8 cellular contexts compared by ENCODE assay signal in genomic region chr19:39532233-39533002, GRCh38. TPM values are rescaled to one million over a fixed set of nuclear protein-coding genes. Genes with fewer than 3 reads are reported as not detected.
DNase-seq lines count a peak whose midpoint lies in the region; ATAC-seq, FAIRE-seq and TF ChIP-seq lines count a peak whose summit lies in the region.

Gene EID2B (minus strand): TSS chr19:39532852. CDS start chr19:39532802, 50 bp downstream.

- no peaks in the 10 kb centered on the region for H3K27me3 ChIP-seq in SU-DHL-6 (ENCODE audit: low read length)
- no peaks in the 10 kb centered on the region for H3K27me3 ChIP-seq in adipocyte (replicated peaks; ENCODE audit: control insufficient read depth, insufficient read depth, low read length)
- H3K27me3 ChIP-seq in heart right ventricle: no peaks in the 10 kb centered on the region
- H3K27me3 ChIP-seq in upper lobe of left lung: no peaks in the 10 kb centered on the region

- peaks cover 6% of the 10 kb centered on the region; the same call in 1 of the 2 replicates for H3F3A ChIP-seq in SU-DHL-6 (ENCODE audit: insufficient read depth)

- peak within 1 kb of the TSS; percentile 65 for H2AFZ ChIP-seq in SU-DHL-6 (ENCODE audit: low read depth, low read length, severe bottlenecking)

- no peaks in the 10 kb centered on the region for H3K9me3 ChIP-seq in SU-DHL-6 (ENCODE audit: insufficient read depth, low read length)
- no peaks in the 10 kb centered on the region for H3K9me3 ChIP-seq in adipocyte (ENCODE audit: control insufficient read depth, low read length)
- H3K9me3 ChIP-seq in heart right ventricle: no peaks in the 10 kb centered on the region
- no peaks in the 10 kb centered on the region for H3K9me3 ChIP-seq in upper lobe of left lung

- no peaks in the 10 kb centered on the region; the same call in 1 of the 2 replicates for H3K36me3 ChIP-seq in SU-DHL-6 (ENCODE audit: low read length)
- no peaks in the 10 kb centered on the region for H3K36me3 ChIP-seq in adipocyte (ENCODE audit: control insufficient read depth, insufficient read depth, low read length, severe bottlenecking)
- H3K36me3 ChIP-seq in heart right ventricle: peaks cover 0 to 5% (median 0%) of the 10 kb centered on the region in 9 donors
- no peaks in the 10 kb centered on the region for H3K36me3 ChIP-seq in upper lobe of left lung

- peak within 1 kb of the TSS; percentile 22 for H3K27ac ChIP-seq in SU-DHL-6 (ENCODE audit: low read depth, low read length)
- peak within 1 kb of the TSS; percentile 42 to 93 (median 86) for H3K27ac ChIP-seq in heart right ventricle
- H3K27ac ChIP-seq in upper lobe of left lung: peak within 1 kb of the TSS; percentile 75 to 89 (median 86)

- peaks cover 17% of the 10 kb centered on the region for H3K79me2 ChIP-seq in SU-DHL-6 (ENCODE audit: insufficient read depth, low read length)

- H4K20me1 ChIP-seq in SU-DHL-6 (ENCODE audit: low read depth, low read length): no peaks in the 10 kb centered on the region

- H3K4me2 ChIP-seq in SU-DHL-6 (ENCODE audit: low read depth, low read length, poor library complexity, severe bottlenecking): peak within 1 kb of the TSS; percentile 94

- TF ChIP-seq EP300 in upper lobe of left lung (IDR thresholded peaks at IDR 0.05): no peak

- peak within 1 kb of the TSS; percentile 92 for H3K9ac ChIP-seq in SU-DHL-6 (ENCODE audit: low read length)
- peak within 1 kb of the TSS; percentile 94 for H3K9ac ChIP-seq in adipocyte (ENCODE audit: low read length)

- WGBS in heart right ventricle, 2 donors: 0% methylated on average over 65 of the region's 65 CpGs
- WGBS in upper lobe of left lung, 2 donors: 0 to 1% methylated on average over 33 to 49 of the region's 65 CpGs

- intact Hi-C loops in heart right ventricle (cut with DNase I) (loop anchor here (1.0 to 10.0 kb wide), 13 partner anchors 48 to 408 kb away; partner anchors contain the start of genes PAK4 (in 2 of the 10), SUPT5H (in 2 of the 10), TIMM50 (in 2 of the 10) and DYRK1B (in 1 of the 10)), posterior cingulate gyrus (cut with DNase I) (loop anchor here (1.0 to 5.0 kb wide), 3 partner anchors 52 to 135 kb away; partner anchors contain the start of gene TIMM50)

- DNase-seq in GM12891 (ENCODE audit: insufficient read length, low spot score) (peak; percentile 84), NCI-H1417 (lab: John Stamatoyannopoulos, UW) (peak; percentile 91 to 99 (median 97)), adipocyte (ENCODE audit: low read depth) (peak; percentile 99), heart right ventricle (peak; percentile 94 to 97), posterior cingulate gyrus (peak; percentile 84 to 99 (median 92)), upper lobe of left lung (peak; percentile 92 to 97)

- H3K4me1 ChIP-seq in adipocyte (ENCODE audit: control insufficient read depth, insufficient read depth, low read length) (peaks cover 7% of the 10 kb centered on the region), heart right ventricle (peaks cover 2 to 27% (median 20%) of the 10 kb centered on the region in 9 donors), upper lobe of left lung (peaks cover 10 to 19% (median 17%) of the 10 kb centered on the region in 4 donors)

- TF ChIP-seq POLR2A in GM12891 (IDR thresholded peaks at IDR 0.05; ENCODE audit: low read depth, low read length) (peak; percentile 68), upper lobe of left lung (IDR thresholded peaks at IDR 0.05) (peak in 2 of 4 donors; percentile 47 to 76)

- no peaks in the 10 kb centered on the region for H3K9me2 ChIP-seq in SU-DHL-6 (replicated peaks; ENCODE audit: insufficient read depth, low read length)

- FAIRE-seq in GM12891 (lab: Jason Lieb, UNC): peak; percentile 99

- ATAC-seq in HG02798 (IDR thresholded peaks at IDR 0.05; ENCODE audit: poor library complexity, unreplicated experiment) (peak; percentile 96), heart right ventricle (peak; percentile 97 to 99 (median 99)), upper lobe of left lung (ENCODE audit: low FRiP score in 2 of 2) (peak; percentile 97 to 99)

- H3K4me3 ChIP-seq in SU-DHL-6 (ENCODE audit: insufficient read depth, low read length, poor library complexity, severe bottlenecking) (peak within 1 kb of the TSS; percentile 71), adipocyte (ENCODE audit: low read length) (peak within 1 kb of the TSS; percentile 96), heart right ventricle (peak within 1 kb of the TSS; percentile 73 to 96 (median 88)), upper lobe of left lung (peak within 1 kb of the TSS; percentile 82 to 99 (median 86))

- TF ChIP-seq CTCF in SU-DHL-6 (IDR thresholded peaks at IDR 0.05; ENCODE audit: insufficient read depth, low read length, poor library complexity, severe bottlenecking) (peak; percentile 83), heart right ventricle (IDR thresholded peaks at IDR 0.05) (peak; percentile 96 to 99 (median 98)), upper lobe of left lung (IDR thresholded peaks at IDR 0.05) (peak; percentile 98 to 100 (median 98))

TF ChIP-seq in GM12891, 5 proteins besides CTCF, POLR2A, EP300 and RAD21:
- TF ChIP-seq SPI1 (IDR thresholded peaks at IDR 0.05; ENCODE audit: low read depth, low read length) (no peak), POLR2AphosphoS5 (IDR thresholded peaks at IDR 0.05; ENCODE audit: low read depth, low read length) (0 out of 2 replicates have a peak, but pooled peaks have one; percentile 56), TAF1 (IDR thresholded peaks at IDR 0.05; ENCODE audit: low read depth, low read length) (no peak), PAX5 (IDR thresholded peaks at IDR 0.05; ENCODE audit: insufficient read depth, low read length, severe bottlenecking) (no peak), POU2F2 (IDR thresholded peaks at IDR 0.05; ENCODE audit: low read depth, low read length) (peak; percentile 35; the same call in 1 of the 2 replicates)
TF ChIP-seq in GM12891: peak in this region for 2.

RNA-seq across cellular contexts. Expression of gene EID2B, which starts in this region (rescaled TPM):
- polyA plus RNA-seq in GM12891 (2012; ENCODE audit: low read depth, missing spikeins): 3.4 TPM
- total RNA-seq in heart right ventricle (1 to 10 TPM; 2.2 to 4.7 (median 3.5) TPM), upper lobe of left lung (1 to 10 TPM; 1.2 to 6.3 (median 2.4) TPM)
- polyA plus RNA-seq in heart right ventricle: 1 to 10 TPM; 1.8 to 2.8 TPM

Comparison
In these comparisons a context has a peak if more than half of its experiments do, and no peak if none do; other contexts are left out.
1. Peak in every context shown above with its lines: DNase-seq, ATAC-seq, H3K4me3 ChIP-seq and H3K27ac ChIP-seq.
2. H3K27ac ChIP-seq: peak in every context shown above with its lines; median percentile 86 in upper lobe of left lung; 86 in heart right ventricle; 22 in SU-DHL-6.